Comparison of ENCODE assay signal across 1 cellular context in the genomic region with DNA sequence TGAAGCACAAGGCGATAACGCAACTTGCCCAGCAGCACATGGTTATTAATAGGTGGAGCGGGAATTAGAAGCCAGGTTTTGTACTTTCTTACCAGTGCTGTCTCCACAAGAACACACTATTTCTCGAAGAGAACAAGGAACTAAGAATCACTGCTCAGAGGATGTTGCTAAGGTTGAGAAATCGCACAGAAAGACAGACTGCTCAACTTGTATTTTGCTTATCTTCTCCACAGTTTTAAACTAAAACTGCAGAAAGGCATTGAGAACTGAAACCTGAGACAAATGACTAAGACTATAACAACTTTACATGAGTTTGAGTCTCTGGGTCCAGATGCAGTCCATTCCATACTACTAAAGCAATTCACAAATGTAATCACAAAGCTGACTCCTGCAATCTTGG.
TF ChIP-seq lines count a peak whose summit lies in the region.

No MANE protein-coding gene starts in this region.

TF ChIP-seq in IMR-90, 13 proteins besides CTCF, POLR2A, EP300 and RAD21 (continued from another document):
- TF ChIP-seq, protein P1, sequence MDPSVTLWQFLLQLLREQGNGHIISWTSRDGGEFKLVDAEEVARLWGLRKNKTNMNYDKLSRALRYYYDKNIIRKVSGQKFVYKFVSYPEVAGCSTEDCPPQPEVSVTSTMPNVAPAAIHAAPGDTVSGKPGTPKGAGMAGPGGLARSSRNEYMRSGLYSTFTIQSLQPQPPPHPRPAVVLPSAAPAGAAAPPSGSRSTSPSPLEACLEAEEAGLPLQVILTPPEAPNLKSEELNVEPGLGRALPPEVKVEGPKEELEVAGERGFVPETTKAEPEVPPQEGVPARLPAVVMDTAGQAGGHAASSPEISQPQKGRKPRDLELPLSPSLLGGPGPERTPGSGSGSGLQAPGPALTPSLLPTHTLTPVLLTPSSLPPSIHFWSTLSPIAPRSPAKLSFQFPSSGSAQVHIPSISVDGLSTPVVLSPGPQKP (IDR thresholded peaks at IDR 0.05; ENCODE audit: borderline replicate concordance, low read depth, low read length) = no peak
- TF ChIP-seq MXI1 (IDR thresholded peaks at IDR 0.05; ENCODE audit: borderline replicate concordance, low read depth, low read length) (peak; percentile 19; the same call in 1 of the 2 replicates), RCOR1 (IDR thresholded peaks at IDR 0.05; ENCODE audit: insufficient replicate concordance, low read length) (no peak), CEBPB (IDR thresholded peaks at IDR 0.05; ENCODE audit: low read depth, low read length) (peak; percentile 76), MAZ (IDR thresholded peaks at IDR 0.05; ENCODE audit: borderline replicate concordance, low read depth, low read length) (no peak), NFE2L2 (IDR thresholded peaks at IDR 0.05; ENCODE audit: low read depth, low read length) (no peak), CHD1 (IDR thresholded peaks at IDR 0.05; ENCODE audit: low read depth, low read length) (no peak), FOS (IDR thresholded peaks at IDR 0.05; ENCODE audit: low read depth, low read length) (peak; percentile 78; the same call in 1 of the 2 replicates), RFX5 (IDR thresholded peaks at IDR 0.05; ENCODE audit: low read depth, low read length) (no peak)
